Comparison of ENCODE assay signal across 3 cellular contexts in the genomic region with DNA sequence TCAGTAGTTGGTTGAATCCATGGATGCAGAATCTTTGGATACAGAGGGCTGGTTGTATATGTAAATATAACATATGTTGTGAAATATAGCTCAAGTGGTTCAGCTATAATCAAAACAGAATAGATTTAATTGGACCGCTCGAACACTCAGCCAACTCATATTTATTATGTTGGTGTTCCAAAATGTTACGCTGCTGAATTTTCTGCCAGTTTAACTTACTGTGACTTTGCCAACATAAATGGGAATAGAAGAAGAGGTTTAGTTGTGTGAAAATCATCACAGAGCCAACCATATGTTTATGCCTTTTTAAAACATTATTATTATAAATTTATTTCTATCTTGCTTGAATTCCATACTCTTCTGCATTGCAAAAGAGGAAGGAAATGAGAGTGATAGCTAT.
"Had no signal": no experiment of that assay in that cellular context is flagged by ENCODE, and none has a peak within 500 bp of the region (broad histone marks: within the 10 kb centered on the region; RNA-seq: fewer than 3 reads in every experiment).

No MANE protein-coding gene starts in this region.

- ATAC-seq: GM12878 had no signal

- H3K4me3 ChIP-seq: GM12878 had no signal

- DNase-seq: GDM1, GF-D8 had no signal
